25 cellular contexts compared by ENCODE assay signal in genomic region chr2:164913011-164913410, GRCh38. TPM values are rescaled to one million over a fixed set of nuclear protein-coding genes. Genes with fewer than 3 reads are reported as not detected.
DNase-seq lines count a peak whose midpoint lies in the region; ATAC-seq, FAIRE-seq and TF ChIP-seq lines count a peak whose summit lies in the region.
"Had no signal": no experiment of that assay in that cellular context is flagged by ENCODE, and none has a peak within 500 bp of the region (broad histone marks: within the 10 kb centered on the region; RNA-seq: fewer than 3 reads in every experiment).

No MANE protein-coding gene starts in this region.

- peak overlapping the region; percentile 46 for H3K27ac Mint-ChIP-seq in endothelial cell (ENCODE audit: unreplicated experiment)
- H3K27ac Mint-ChIP-seq in T-helper 2 cell treated with Interferon-gamma antibody and Interleukin-4, amounts not matched to agents 5 μg/mL and 100 μg/mL, for 36 hours, result no peak overlapping the region
- H3K27ac Mint-ChIP-seq: activated T-cell treated with anti-CD3 and anti-CD28 coated beads, Interleukin-2, amount 50 U/mL, for 24 hours; stimulated activated naive CD8-positive, alpha-beta T cell treated with anti-CD3 and anti-CD28 coated beads, Interleukin-15, amount 100 ng/mL, for 72 hours had no signal

- peaks cover 2% of the 10 kb centered on the region for H3K27me3 Mint-ChIP-seq in endothelial cell (ENCODE audit: unreplicated experiment)
- H3K27me3 Mint-ChIP-seq in T-helper 2 cell treated with Interferon-gamma antibody and Interleukin-4, amounts not matched to agents 5 μg/mL and 100 μg/mL, for 36 hours (ENCODE audit: low read depth), result peaks cover 19% of the 10 kb centered on the region
- H3K27me3 Mint-ChIP-seq: activated T-cell treated with anti-CD3 and anti-CD28 coated beads, Interleukin-2, amount 50 U/mL, for 24 hours; stimulated activated naive CD8-positive, alpha-beta T cell treated with anti-CD3 and anti-CD28 coated beads, Interleukin-15, amount 100 ng/mL, for 72 hours had no signal

- H2AFZ ChIP-seq in HepG2 (ENCODE audit: low read length), result no peak overlapping the region
- peak overlapping the region; percentile 15 for H2AFZ ChIP-seq in neuronal stem cell (ENCODE audit: low read length)

- no peak overlapping the region for H4K91ac ChIP-seq in neuronal stem cell (ENCODE audit: low read depth, low read length, poor library complexity)

- no peak overlapping the region for H3K18ac ChIP-seq in neuronal stem cell (ENCODE audit: low read length)

- H3K27ac ChIP-seq in HepG2 (ENCODE audit: extremely low read length, insufficient read depth, low read length) (peak overlapping the region; percentile 68), right lobe of liver (peak overlapping the region in 1 of 3 donors; percentile 59), neuronal stem cell (replicated peaks; ENCODE audit: low read length) (no peak overlapping the region)
- H3K27ac ChIP-seq: A549, BLaER1, RWPE1, uterus had no signal

- H3K4me2 ChIP-seq in HepG2 (ENCODE audit: low read depth, low read length), result peak overlapping the region; percentile 25; the same call in 1 of the 2 replicates
- H3K4me2 ChIP-seq in neuronal stem cell (ENCODE audit: insufficient read depth, low read length, poor library complexity, severe bottlenecking), result no peak overlapping the region
- H3K4me2 ChIP-seq: A549, BLaER1 had no signal

- FAIRE-seq in HepG2 (lab: Jason Lieb, UNC) (no peak), GM19239 (lab: Jason Lieb, UNC) (no peak)
- FAIRE-seq: A549, frontal cortex had no signal

- 86% methylated on average over 4 of the region's 4 CpGs for WGBS in HepG2 (ENCODE audit: low lambda C conversion rate)
- 89% methylated on average over 4 of the region's 4 CpGs for WGBS in right lobe of liver (ENCODE audit: insufficient coverage, low coverage, low lambda C conversion rate, missing lambda C conversion rate)
- WGBS in neuronal stem cell (ENCODE audit: extremely low coverage in 2 of 2, insufficient read length in 2 of 2, insufficient replicate concordance in 1 of 2), 2 donors, result no CpG with 5 or more reads among the region's 4 CpGs

- H2BK12ac ChIP-seq in neuronal stem cell (ENCODE audit: low read length), result no peak overlapping the region

- no peak for ATAC-seq in HepG2
- ATAC-seq in right lobe of liver, result no peak
- ATAC-seq: stimulated activated naive CD8-positive, alpha-beta T cell treated with anti-CD3 and anti-CD28 coated beads, Interleukin-15, amount 100 ng/mL, for 72 hours had no signal

- peaks cover 43% of the 10 kb centered on the region for H3K4me1 Mint-ChIP-seq in endothelial cell (ENCODE audit: unreplicated experiment)
- peaks cover 15% of the 10 kb centered on the region for H3K4me1 Mint-ChIP-seq in T-helper 2 cell treated with Interferon-gamma antibody and Interleukin-4, amounts not matched to agents 5 μg/mL and 100 μg/mL, for 36 hours (ENCODE audit: low read depth)
- H3K4me1 Mint-ChIP-seq: stimulated activated naive CD8-positive, alpha-beta T cell treated with anti-CD3 and anti-CD28 coated beads, Interleukin-15, amount 100 ng/mL, for 72 hours had no signal

- no peaks in the 10 kb centered on the region for H4K20me1 ChIP-seq in HepG2 (ENCODE audit: insufficient read depth, low read length)
- H4K20me1 ChIP-seq: BLaER1 had no signal

- H2AK5ac ChIP-seq in neuronal stem cell (ENCODE audit: low read depth, low read length), result no peak overlapping the region

- no peak overlapping the region for H3K4ac ChIP-seq in neuronal stem cell (ENCODE audit: low read length)

- TF ChIP-seq EP300 in HepG2 (IDR thresholded peaks at IDR 0.05; ENCODE audit: low read depth in 2 of 2, low read length in 2 of 2), result no peak
- no peak for TF ChIP-seq EP300 in HepG2 (CRISPR knock-in tag; IDR thresholded peaks at IDR 0.05; ENCODE audit: borderline replicate concordance)

- H2BK120ac ChIP-seq in neuronal stem cell (ENCODE audit: low read depth, low read length), result no peak overlapping the region

- peaks cover 74% of the 10 kb centered on the region for H3K4me1 ChIP-seq in HepG2 (ENCODE audit: insufficient read depth, low read length)
- H3K4me1 ChIP-seq in right lobe of liver, result peaks cover 0 to 59% (median 22%) of the 10 kb centered on the region in 4 donors
- peaks cover 0 to 5% of the 10 kb centered on the region in 2 donors for H3K4me1 ChIP-seq in neuronal stem cell (ENCODE audit: control insufficient read depth in 2 of 2, insufficient read depth in 1 of 2, low read depth in 1 of 2, low read length in 2 of 2)
- H3K4me1 ChIP-seq: BLaER1, uterus had no signal

- H3K4me3 ChIP-seq in HepG2 (replicated peaks in 1 of 3; ENCODE audit: insufficient read depth in 1 of 3, low read depth in 2 of 3, low read length in 3 of 3) (no peak overlapping the region), right lobe of liver (no peak overlapping the region), neuronal stem cell (ENCODE audit: low read length in 2 of 2) (no peak overlapping the region)
- H3K4me3 ChIP-seq: A549, BLaER1, spleen, uterus had no signal

- no peaks in the 10 kb centered on the region for H3K9me3 ChIP-seq in HepG2 (ENCODE audit: low read length)
- H3K9me3 ChIP-seq in right lobe of liver, result no peaks in the 10 kb centered on the region
- H3K9me3 ChIP-seq in neuronal stem cell (replicated peaks in 1 of 2; ENCODE audit: control insufficient read depth in 2 of 2, insufficient read depth in 1 of 2, low read depth in 1 of 2, low read length in 2 of 2), result no peaks in the 10 kb centered on the region
- H3K9me3 ChIP-seq: A549, BLaER1, spleen, uterus had no signal

- POLR2A ChIA-PET in HepG2 (lab: Yijun Ruan, JAX), result interaction anchor here (1.2 to 3.1 kb wide), 6 partner anchors 16 to 170 kb away, joined by 3 to 45 read pairs (median 8); partner anchors contain the start of gene COBLL1

- no peaks in the 10 kb centered on the region for H3K79me2 ChIP-seq in HepG2 (ENCODE audit: insufficient read depth, low read length)

- TF ChIP-seq CTCF in HepG2 (CRISPR knock-in tag; IDR thresholded peaks at IDR 0.05), result no peak
- TF ChIP-seq CTCF in right lobe of liver (IDR thresholded peaks at IDR 0.05), result no peak
- TF ChIP-seq CTCF in endothelial cell (IDR thresholded peaks at IDR 0.05; ENCODE audit: unreplicated experiment), result no peak

- no peaks in the 10 kb centered on the region; a peak in 1 of 5 replicates for H3K36me3 ChIP-seq in HepG2 (replicated peaks in 1 of 2; ENCODE audit: control insufficient read depth in 1 of 2, insufficient read depth in 2 of 2, low read length in 2 of 2)
- no peaks in the 10 kb centered on the region for H3K36me3 ChIP-seq in right lobe of liver
- H3K36me3 ChIP-seq in neuronal stem cell (replicated peaks in 1 of 2; ENCODE audit: control insufficient read depth in 2 of 2, insufficient read depth in 2 of 2, low read length in 2 of 2), result no peaks in the 10 kb centered on the region
- H3K36me3 ChIP-seq: BLaER1, spleen, uterus had no signal

- no peak overlapping the region for H2BK5ac ChIP-seq in neuronal stem cell (ENCODE audit: low read length)

- no peak for DNase-seq in HepG2 (ENCODE audit: low spot score)
- no peak for DNase-seq in right lobe of liver
- no peak for DNase-seq in endothelial cell (ENCODE audit: low spot score)
- no peak for DNase-seq in neuronal stem cell (ENCODE audit: low spot score)
- no peak for DNase-seq in middle frontal gyrus (ENCODE audit: extremely low spot score, low spot score)
- DNase-seq in NOMO-1 treated with DMSO at 0.1 percent for 48 hours (lab: John Stamatoyannopoulos, UW; ENCODE audit: unreplicated experiment), result no peak
- no peak for DNase-seq in T-helper 2 cell treated with Interferon-gamma antibody and Interleukin-4, amounts not matched to agents 5 μg/mL and 100 μg/mL, for 36 hours (ENCODE audit: low spot score)
- DNase-seq in GM19239 (ENCODE audit: insufficient read length, low spot score), result no peak
- DNase-seq: activated CD4-positive, CD25-positive, alpha-beta regulatory T cell treated with anti-CD3 and anti-CD28 coated beads, Interleukin-2, amount 50 U/mL, for 72 hours; activated naive CD4-positive, alpha-beta T cell; activated T-cell treated with anti-CD3 and anti-CD28 coated beads, Interleukin-2, amount 50 U/mL, for 24 hours; caudate nucleus; KG1; left cardiac atrium; spleen; stimulated activated CD4-positive, alpha-beta T cell treated with anti-CD3 and anti-CD28 coated beads, Interleukin-4, amount 100 ng/mL, for 24 hours; stimulated activated naive CD8-positive, alpha-beta T cell treated with anti-CD3 and anti-CD28 coated beads, Interleukin-15, amount 100 ng/mL, for 72 hours; T1000; uterus had no signal

- no peak overlapping the region for H4K8ac ChIP-seq in neuronal stem cell (ENCODE audit: low read depth, low read length)

- intact Hi-C loops in HepG2 (cut with micrococcal nuclease; ENCODE audit: unreplicated experiment) (loop anchor here (1.0 to 10.0 kb wide), 4 partner anchors 36 to 348 kb away; no protein-coding TSS in a partner anchor), right lobe of liver (cut with DNase I) (no loop called here)

- CTCF ChIA-PET in HepG2 (lab: Yijun Ruan, JAX; ENCODE audit: low intra/inter-chr PET ratio, low total read pairs), result interaction anchor here (1.6 to 2.1 kb wide), 3 partner anchors 71 to 175 kb away, joined by 4 to 14 read pairs (median 10); partner anchors contain the start of gene COBLL1

- no peaks in the 10 kb centered on the region for H3K27me3 ChIP-seq in HepG2 (ENCODE audit: control insufficient read depth in 1 of 2, insufficient read depth in 2 of 2, low read length in 2 of 2)
- no peaks in the 10 kb centered on the region for H3K27me3 ChIP-seq in right lobe of liver
- no peaks in the 10 kb centered on the region for H3K27me3 ChIP-seq in neuronal stem cell (ENCODE audit: control insufficient read depth in 3 of 3, insufficient read depth in 3 of 3, low read depth in 1 of 3, low read length in 3 of 3)
- H3K27me3 ChIP-seq: BLaER1, spleen, uterus had no signal

- H2BK15ac ChIP-seq in neuronal stem cell (ENCODE audit: low read length), result no peak overlapping the region

- no peak for TF ChIP-seq RAD21 in HepG2 (CRISPR knock-in tag; IDR thresholded peaks at IDR 0.05)

- no peak overlapping the region for H3K14ac ChIP-seq in neuronal stem cell (ENCODE audit: low read length)

- H3K79me1 ChIP-seq in neuronal stem cell (ENCODE audit: low read depth, low read length), result no peaks in the 10 kb centered on the region

- no peak overlapping the region for H3K4me3 Mint-ChIP-seq in endothelial cell (ENCODE audit: unreplicated experiment)
- H3K4me3 Mint-ChIP-seq in T-helper 2 cell treated with Interferon-gamma antibody and Interleukin-4, amounts not matched to agents 5 μg/mL and 100 μg/mL, for 36 hours, result no peak overlapping the region
- H3K4me3 Mint-ChIP-seq: activated T-cell treated with anti-CD3 and anti-CD28 coated beads, Interleukin-2, amount 50 U/mL, for 24 hours; stimulated activated naive CD8-positive, alpha-beta T cell treated with anti-CD3 and anti-CD28 coated beads, Interleukin-15, amount 100 ng/mL, for 72 hours had no signal

- in situ Hi-C loops in HepG2 (cut with HindIII; ENCODE audit: extremely low pct_ligation_motif_present, low pct_unique_long_range_greater_than_20kb), result loop anchor here (5.0 kb wide), 1 partner anchor 71 kb away; the partner anchor contains the start of gene COBLL1

- no peaks in the 10 kb centered on the region for H3K36me3 Mint-ChIP-seq in endothelial cell (ENCODE audit: low read depth, unreplicated experiment)
- no peaks in the 10 kb centered on the region for H3K36me3 Mint-ChIP-seq in T-helper 2 cell treated with Interferon-gamma antibody and Interleukin-4, amounts not matched to agents 5 μg/mL and 100 μg/mL, for 36 hours (ENCODE audit: low read depth)

- BruUV-seq in HepG2 (replicated peaks; lab: Mats Ljungman, UMichigan), result no TSS peak

- no peaks in the 10 kb centered on the region for H3K9me3 Mint-ChIP-seq in endothelial cell (ENCODE audit: unreplicated experiment)
- H3K9me3 Mint-ChIP-seq in T-helper 2 cell treated with Interferon-gamma antibody and Interleukin-4, amounts not matched to agents 5 μg/mL and 100 μg/mL, for 36 hours, result no peaks in the 10 kb centered on the region
- H3K9me3 Mint-ChIP-seq: activated T-cell treated with anti-CD3 and anti-CD28 coated beads, Interleukin-2, amount 50 U/mL, for 24 hours; stimulated activated naive CD8-positive, alpha-beta T cell treated with anti-CD3 and anti-CD28 coated beads, Interleukin-15, amount 100 ng/mL, for 72 hours had no signal

- TF ChIP-seq POLR2A in HepG2 (IDR thresholded peaks at IDR 0.05; ENCODE audit: insufficient read depth in 1 of 2, low read depth in 2 of 2, low read length in 2 of 2) (no peak), right lobe of liver (IDR thresholded peaks at IDR 0.05) (no peak)

- H3K23ac ChIP-seq in neuronal stem cell (ENCODE audit: low read depth, low read length, poor library complexity), result no peak overlapping the region

- H3K9ac ChIP-seq in HepG2 (ENCODE audit: insufficient read depth, low read depth, low read length) (no peak overlapping the region), neuronal stem cell (ENCODE audit: low read depth, low read length, poor library complexity) (no peak overlapping the region)
- H3K9ac ChIP-seq: BLaER1 had no signal

RNA-seq across cellular contexts. Expression of gene SLC38A11, which starts 42.3 kb away (rescaled TPM):
- 9.2 and 14.0 TPM in 2 replicates for total RNA-seq in HepG2 (2016; rRNA removed; fragmentation: Illumina TruSeq; extraction: Trizol)
- total RNA-seq in HepG2 (2016; cell fraction: cytosol; rRNA removed; fragmentation: Illumina TruSeq; extraction: Trizol; ENCODE audit: low read depth), result 7.5 and 10.8 TPM in 2 replicates
- 10.8 and 11.2 TPM in 2 replicates for total RNA-seq in HepG2 (2016; cell fraction: insoluble cytoplasmic fraction; rRNA removed; fragmentation: Illumina TruSeq; extraction: Trizol)
- 8.8 and 10.3 TPM in 2 replicates for total RNA-seq in HepG2 (2016; cell fraction: membrane; rRNA removed; fragmentation: Illumina TruSeq; extraction: Trizol)
- total RNA-seq in HepG2 (2016; cell fraction: nucleus; rRNA removed; fragmentation: Illumina TruSeq; extraction: Trizol), result 23.6 and 26.3 TPM in 2 replicates
- polyA plus RNA-seq in HepG2 (2011; rRNA removed), result 9.0 and 14.3 TPM in 2 replicates
- polyA plus RNA-seq in HepG2 (2011; cell fraction: cytosol; rRNA removed), result 4.6 and 5.6 TPM in 2 replicates
- polyA plus RNA-seq in HepG2 (2011; cell fraction: nucleus; rRNA removed), result 15.7 and 18.0 TPM in 2 replicates
- 11.1 and 18.8 TPM in 2 replicates for polyA plus RNA-seq in HepG2 (2012)
- 1.8 and 2.2 TPM in 2 replicates for polyA plus RNA-seq in HepG2 (2016; cell fraction: cytosol; fragmentation: Illumina TruSeq; extraction: Trizol; ENCODE audit: low read depth)
- polyA plus RNA-seq in HepG2 (2016; cell fraction: insoluble cytoplasmic fraction; fragmentation: Illumina TruSeq; extraction: Trizol; ENCODE audit: low read depth), result 7.5 and 13.3 TPM in 2 replicates
- polyA plus RNA-seq in HepG2 (2016; cell fraction: membrane; fragmentation: Illumina TruSeq; extraction: Trizol; ENCODE audit: low read depth), result 1.5 and 3.0 TPM in 2 replicates
- polyA plus RNA-seq in HepG2 (2016; cell fraction: nucleus; fragmentation: Illumina TruSeq; extraction: Trizol; ENCODE audit: insufficient read depth, low read depth), result 29.4 and 32.8 TPM in 2 replicates
- polyA minus RNA-seq in HepG2 (2011; rRNA and poly(A)+ RNA removed; ENCODE audit: low replicate concordance), result 10.0 TPM in 1 of 2 replicates, not detected in the other
- polyA minus RNA-seq in HepG2 (2011; cell fraction: cytosol; rRNA and poly(A)+ RNA removed), result 5.0 and 5.3 TPM in 2 replicates
- 27.4 and 31.1 TPM in 2 replicates for polyA minus RNA-seq in HepG2 (2011; cell fraction: nucleus; rRNA and poly(A)+ RNA removed)
- 1 to 10 TPM in 5 of 6 experiments, under 1 TPM in 1; 0.58 to 3.6 (median 2.1) TPM for total RNA-seq in right lobe of liver
- total RNA-seq in endothelial cell (ENCODE audit: unreplicated experiment), result not detected
- not detected for polyA plus RNA-seq in neuronal stem cell (2013, experiment 1 of 2)
- not detected for polyA plus RNA-seq in neuronal stem cell (2013, experiment 2 of 2)
- total RNA-seq: NCI-H460 had no signal
- polyA plus RNA-seq: neural cell had no signal
